In the genomic region with DNA sequence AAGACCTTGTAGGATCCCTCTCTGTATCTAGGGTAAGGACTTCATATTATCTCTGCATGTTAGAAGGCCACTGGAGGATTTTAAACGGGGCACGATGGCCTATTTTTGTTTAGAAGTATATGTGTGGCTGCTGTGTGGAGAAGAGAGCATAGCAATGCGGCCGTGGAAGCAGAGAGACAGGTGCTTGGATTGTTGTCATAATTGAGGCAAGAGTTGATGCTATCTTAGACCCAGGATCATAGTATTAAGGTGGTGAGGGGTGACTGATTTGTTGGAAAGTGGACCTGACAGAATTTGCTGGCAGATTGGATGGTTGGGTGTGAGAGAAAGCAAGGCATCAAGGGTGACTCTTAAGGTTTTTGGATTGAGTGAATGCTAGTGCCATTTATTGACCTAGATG, we compare ENCODE assay signal across 11 cellular contexts.
"Had no signal": no experiment of that assay in that cellular context is flagged by ENCODE, and none has a peak within 500 bp of the region (broad histone marks: within the 10 kb centered on the region; RNA-seq: fewer than 3 reads in every experiment).

No MANE protein-coding gene starts in this region.

- H3K27me3 Mint-ChIP-seq: activated B cell treated with CpG ODN at 0.5 μM for 24 hours; activated naive CD8-positive, alpha-beta T cell treated with anti-CD3 and anti-CD28 coated beads, Interleukin-2, amount 10 ng/mL, durations not matched to agents 7 days and 5 days; stimulated activated naive CD8-positive, alpha-beta T cell treated with anti-CD3 and anti-CD28 coated beads, Interleukin-15, amount 100 ng/mL, for 72 hours had no signal

- H3K4me3 Mint-ChIP-seq: activated B cell treated with CpG ODN at 0.5 μM for 24 hours; activated naive CD8-positive, alpha-beta T cell treated with anti-CD3 and anti-CD28 coated beads, Interleukin-2, amount 10 ng/mL, durations not matched to agents 7 days and 5 days; immature natural killer cell; stimulated activated naive CD8-positive, alpha-beta T cell treated with anti-CD3 and anti-CD28 coated beads, Interleukin-15, amount 100 ng/mL, for 72 hours had no signal

- ATAC-seq: sciatic nerve; stimulated activated naive CD8-positive, alpha-beta T cell treated with anti-CD3 and anti-CD28 coated beads, Interleukin-15, amount 100 ng/mL, for 72 hours had no signal

- H3K27ac Mint-ChIP-seq: activated B cell treated with CpG ODN at 0.5 μM for 24 hours, immature natural killer cell had no signal

- DNase-seq: activated B cell treated with CpG ODN at 0.5 μM for 24 hours; activated CD8-positive, alpha-beta memory T cell treated with anti-CD3 and anti-CD28 coated beads, Interleukin-2, amount 50 U/mL, for 4 hours; activated naive CD8-positive, alpha-beta T cell treated with anti-CD3 and anti-CD28 coated beads, Interleukin-2, amount 10 ng/mL, durations not matched to agents 7 days and 5 days; aorta; head of caudate nucleus; immature natural killer cell; mesendoderm; spleen; stimulated activated naive CD8-positive, alpha-beta T cell treated with anti-CD3 and anti-CD28 coated beads, Interleukin-15, amount 100 ng/mL, for 72 hours; upper lobe of left lung had no signal

- H3K9me3 Mint-ChIP-seq: activated B cell treated with CpG ODN at 0.5 μM for 24 hours; activated naive CD8-positive, alpha-beta T cell treated with anti-CD3 and anti-CD28 coated beads, Interleukin-2, amount 10 ng/mL, durations not matched to agents 7 days and 5 days; immature natural killer cell; stimulated activated naive CD8-positive, alpha-beta T cell treated with anti-CD3 and anti-CD28 coated beads, Interleukin-15, amount 100 ng/mL, for 72 hours had no signal

- H3K4me1 Mint-ChIP-seq: activated B cell treated with CpG ODN at 0.5 μM for 24 hours; immature natural killer cell; stimulated activated naive CD8-positive, alpha-beta T cell treated with anti-CD3 and anti-CD28 coated beads, Interleukin-15, amount 100 ng/mL, for 72 hours had no signal
